In genomic region chr3:18396428-18396827, GRCh38 we compare ENCODE assay signal across 21 cellular contexts. TPM values are rescaled to one million over a fixed set of nuclear protein-coding genes. Genes with fewer than 3 reads are reported as not detected.
DNase-seq lines count a peak whose midpoint lies in the region; ATAC-seq and TF ChIP-seq lines count a peak whose summit lies in the region.
"Had no signal": no experiment of that assay in that cellular context is flagged by ENCODE, and none has a peak within 500 bp of the region (broad histone marks: within the 10 kb centered on the region; RNA-seq: fewer than 3 reads in every experiment).

No MANE protein-coding gene starts in this region.

- ATAC-seq in IMR-90 (ENCODE audit: low read depth): no peak
- ATAC-seq in naive thymus-derived CD8-positive, alpha-beta T cell: no peak
- ATAC-seq in Right ventricle myocardium inferior: no peak

- H3K9me3 ChIP-seq in IMR-90 (ENCODE audit: control insufficient read depth, insufficient read depth, low read length): no peaks in the 10 kb centered on the region
- H3K9me3 ChIP-seq: BLaER1, Peyer's patch, SJCRH30 had no signal

- no peak overlapping the region for H3K4me3 Mint-ChIP-seq in activated naive CD4-positive, alpha-beta T cell treated with anti-CD3 and anti-CD28 coated beads, Interleukin-2, amount 10 ng/mL, durations not matched to agents 7 days and 5 days
- H3K4me3 Mint-ChIP-seq in activated T-helper 2 cell treated with anti-CD3 and anti-CD28 coated beads, Interferon-gamma antibody, Interleukin-2, Interleukin-4, amounts not matched to agents 10 μg/mL and 5 μg/mL and 100 μg/mL, durations not matched to agents 14 hours and 24 hours and 36 hours (ENCODE audit: low read depth): no peak overlapping the region
- peak overlapping the region in 3 of 10 donors; percentile 16 to 59 (median 32) for H3K4me3 Mint-ChIP-seq in naive thymus-derived CD8-positive, alpha-beta T cell
- H3K4me3 Mint-ChIP-seq: IgD-negative memory B cell had no signal

- no peak overlapping the region for H2BK5ac ChIP-seq in IMR-90 (ENCODE audit: low read depth, low read length, poor library complexity, severe bottlenecking)

- in situ Hi-C loops in IMR-90 (cut with MboI; ENCODE audit: low sequenced_read_pairs): no loop called here

- H2AK9ac ChIP-seq in IMR-90 (replicated peaks; ENCODE audit: low read depth, low read length, poor library complexity): no peak overlapping the region

- no peaks in the 10 kb centered on the region for H4K20me1 ChIP-seq in IMR-90 (ENCODE audit: insufficient read depth, low read length)
- H4K20me1 ChIP-seq: BLaER1 had no signal

- peaks cover 84% of the 10 kb centered on the region for H3K36me3 Mint-ChIP-seq in activated naive CD4-positive, alpha-beta T cell treated with anti-CD3 and anti-CD28 coated beads, Interleukin-2, amount 10 ng/mL, durations not matched to agents 7 days and 5 days
- H3K36me3 Mint-ChIP-seq in activated T-helper 2 cell treated with anti-CD3 and anti-CD28 coated beads, Interferon-gamma antibody, Interleukin-2, Interleukin-4, amounts not matched to agents 10 μg/mL and 5 μg/mL and 100 μg/mL, durations not matched to agents 14 hours and 24 hours and 36 hours (ENCODE audit: low read depth): peaks cover 97% of the 10 kb centered on the region
- peaks cover 17 to 94% (median 39%) of the 10 kb centered on the region in 3 donors for H3K36me3 Mint-ChIP-seq in naive thymus-derived CD8-positive, alpha-beta T cell

- no TSS peak for BruUV-seq in IMR-90 (replicated peaks; lab: Mats Ljungman, UMichigan)

- no peaks in the 10 kb centered on the region for H3K79me1 ChIP-seq in IMR-90 (ENCODE audit: low read depth in 1 of 2, low read length in 2 of 2)

- H3K4me3 ChIP-seq in IMR-90 (ENCODE audit: insufficient read depth, low read depth, low read length): no peak overlapping the region
- H3K4me3 ChIP-seq: BLaER1, Peyer's patch, SJCRH30 had no signal

- no peaks in the 10 kb centered on the region for H3K27me3 ChIP-seq in IMR-90 (ENCODE audit: control insufficient read depth, insufficient read depth, low read length)
- H3K27me3 ChIP-seq: BLaER1, Peyer's patch, SJCRH30 had no signal

- H3K14ac ChIP-seq in IMR-90 (replicated peaks; ENCODE audit: low read depth, low read length): no peak overlapping the region

- H3K9ac ChIP-seq in IMR-90 (ENCODE audit: low read depth, low read length): no peak overlapping the region
- H3K9ac ChIP-seq: BLaER1 had no signal

- H3K4me1 ChIP-seq in IMR-90 (ENCODE audit: control insufficient read depth, insufficient read depth, low read length): no peaks in the 10 kb centered on the region
- H3K4me1 ChIP-seq: Peyer's patch, SJCRH30 had no signal

- H3K18ac ChIP-seq in IMR-90 (ENCODE audit: low read depth, low read length): no peak overlapping the region

- H3K27me3 Mint-ChIP-seq in activated naive CD4-positive, alpha-beta T cell treated with anti-CD3 and anti-CD28 coated beads, Interleukin-2, amount 10 ng/mL, durations not matched to agents 7 days and 5 days: no peaks in the 10 kb centered on the region
- H3K27me3 Mint-ChIP-seq in activated T-helper 2 cell treated with anti-CD3 and anti-CD28 coated beads, Interferon-gamma antibody, Interleukin-2, Interleukin-4, amounts not matched to agents 10 μg/mL and 5 μg/mL and 100 μg/mL, durations not matched to agents 14 hours and 24 hours and 36 hours (ENCODE audit: low read depth): no peaks in the 10 kb centered on the region
- H3K27me3 Mint-ChIP-seq in naive thymus-derived CD8-positive, alpha-beta T cell: no peaks in the 10 kb centered on the region
- H3K27me3 Mint-ChIP-seq: CD4-positive, alpha-beta memory T cell; IgD-negative memory B cell had no signal

- H4K91ac ChIP-seq in IMR-90 (ENCODE audit: insufficient read depth, low read depth, low read length): no peak overlapping the region

- no peak overlapping the region for H2AK5ac ChIP-seq in IMR-90 (ENCODE audit: low read depth, low read length)

- H4K8ac ChIP-seq in IMR-90 (ENCODE audit: low read depth in 2 of 2, low read length in 2 of 2): no peak overlapping the region

- H3K36me3 ChIP-seq in IMR-90 (ENCODE audit: control insufficient read depth, insufficient read depth, low read length): peaks cover 2% of the 10 kb centered on the region
- H3K36me3 ChIP-seq: SJCRH30 had no signal

- no peak overlapping the region for H3K4me2 ChIP-seq in IMR-90 (ENCODE audit: low read depth, low read length)
- H3K4me2 ChIP-seq: BLaER1 had no signal

- H3K27ac ChIP-seq in IMR-90 (ENCODE audit: insufficient read depth, low read length): no peak overlapping the region
- H3K27ac ChIP-seq: BLaER1, Peyer's patch, SJCRH30 had no signal

- no peak overlapping the region for H3K23ac ChIP-seq in IMR-90 (ENCODE audit: low read depth, low read length)

- no peak for TF ChIP-seq RAD21 in IMR-90 (IDR thresholded peaks at IDR 0.05; ENCODE audit: low read length)

- no peak overlapping the region for H2BK120ac ChIP-seq in IMR-90 (ENCODE audit: low read depth, low read length)

- TF ChIP-seq CTCF in IMR-90 (conservative IDR thresholded peaks at IDR 0.05; ENCODE audit: low read depth, low read length): no peak

- DNase-seq in activated naive CD4-positive, alpha-beta T cell treated with anti-CD3 and anti-CD28 coated beads, Interleukin-2, amount 10 ng/mL, durations not matched to agents 7 days and 5 days: no peak
- no peak for DNase-seq in activated naive CD4-positive, alpha-beta T cell treated with anti-CD3 and anti-CD28 coated beads, Interleukin-2, amount 50 U/mL, for 16 hours
- DNase-seq in IMR-90: no peak
- DNase-seq in activated T-helper 2 cell treated with anti-CD3 and anti-CD28 coated beads, Interferon-gamma antibody, Interleukin-2, Interleukin-4, amounts not matched to agents 10 μg/mL and 5 μg/mL and 100 μg/mL, durations not matched to agents 14 hours and 24 hours and 36 hours (ENCODE audit: low spot score): no peak
- no peak for DNase-seq in naive thymus-derived CD8-positive, alpha-beta T cell
- no peak for DNase-seq in GF-D8 (lab: John Stamatoyannopoulos, UW)
- no peak for DNase-seq in Right ventricle myocardium inferior (ENCODE audit: missing footprints)
- DNase-seq: Calu3; CD4-positive, alpha-beta memory T cell; DMS153; Karpas-422; NCI-H1417; NCI-H1694 treated with DMSO at 0.1 percent for 48 hours; NCI-H2081 treated with DMSO at 0.1 percent for 48 hours; NCI-H446; NCI-H526; Peyer's patch; SJCRH30 had no signal

- no peak for TF ChIP-seq POLR2A in IMR-90 (IDR thresholded peaks at IDR 0.05; ENCODE audit: low read depth, low read length)

- no peak overlapping the region for H2BK20ac ChIP-seq in IMR-90 (ENCODE audit: low read depth, low read length)

- H3K9me1 ChIP-seq in IMR-90 (ENCODE audit: insufficient read depth, low read length): no peaks in the 10 kb centered on the region

- intact Hi-C loops in IMR-90 (cut with micrococcal nuclease): no loop called here
- intact Hi-C loops in activated T-helper 2 cell treated with anti-CD3 and anti-CD28 coated beads, Interferon-gamma antibody, Interleukin-2, Interleukin-4, amounts not matched to agents 10 μg/mL and 5 μg/mL and 100 μg/mL, durations not matched to agents 14 hours and 24 hours and 36 hours (cut with micrococcal nuclease): no loop called here
- intact Hi-C loops in Right ventricle myocardium inferior (cut with DNase I): no loop called here

- POLR2A ChIA-PET in IMR-90 (lab: Charles Lee; ENCODE audit: unreplicated experiment): no interaction called here
- POLR2A ChIA-PET in naive thymus-derived CD8-positive, alpha-beta T cell (lab: Charles Lee): interaction anchor here (1.1 to 1.7 kb wide), 4 partner anchors 10 to 48 kb away, joined by 3 to 6 read pairs (median 4); no protein-coding TSS in a partner anchor

- no peak overlapping the region for H2AFZ ChIP-seq in IMR-90 (replicated peaks; ENCODE audit: low read length, poor library complexity)

- H3K4me1 Mint-ChIP-seq in activated naive CD4-positive, alpha-beta T cell treated with anti-CD3 and anti-CD28 coated beads, Interleukin-2, amount 10 ng/mL, durations not matched to agents 7 days and 5 days: peaks cover 83% of the 10 kb centered on the region
- peaks cover 87% of the 10 kb centered on the region for H3K4me1 Mint-ChIP-seq in activated T-helper 2 cell treated with anti-CD3 and anti-CD28 coated beads, Interferon-gamma antibody, Interleukin-2, Interleukin-4, amounts not matched to agents 10 μg/mL and 5 μg/mL and 100 μg/mL, durations not matched to agents 14 hours and 24 hours and 36 hours (ENCODE audit: low read depth)
- H3K4me1 Mint-ChIP-seq in naive thymus-derived CD8-positive, alpha-beta T cell: peaks cover 36 to 92% (median 85%) of the 10 kb centered on the region in 4 donors
- H3K4me1 Mint-ChIP-seq: IgD-negative memory B cell had no signal

- peak overlapping the region; percentile 42 for H3K27ac Mint-ChIP-seq in activated naive CD4-positive, alpha-beta T cell treated with anti-CD3 and anti-CD28 coated beads, Interleukin-2, amount 10 ng/mL, durations not matched to agents 7 days and 5 days
- H3K27ac Mint-ChIP-seq in activated T-helper 2 cell treated with anti-CD3 and anti-CD28 coated beads, Interferon-gamma antibody, Interleukin-2, Interleukin-4, amounts not matched to agents 10 μg/mL and 5 μg/mL and 100 μg/mL, durations not matched to agents 14 hours and 24 hours and 36 hours: peak overlapping the region; percentile 75
- H3K27ac Mint-ChIP-seq in naive thymus-derived CD8-positive, alpha-beta T cell: peak overlapping the region in 9 of 10 donors; percentile 43 to 97 (median 76)

- CTCF ChIA-PET in activated naive CD4-positive, alpha-beta T cell treated with anti-CD3 and anti-CD28 coated beads, Interleukin-2, amount 10 ng/mL, durations not matched to agents 7 days and 5 days (lab: Charles Lee): interaction anchor here (1.4 to 1.9 kb wide), 2 partner anchors 13 to 18 kb away, joined by 4 read pairs; no protein-coding TSS in a partner anchor
- CTCF ChIA-PET in IMR-90 (lab: Yijun Ruan, JAX): no interaction called here

- no peak overlapping the region for H3K56ac ChIP-seq in IMR-90 (ENCODE audit: extremely low read depth, insufficient read depth, low read length)

- H3K4ac ChIP-seq in IMR-90 (ENCODE audit: low read depth, low read length): no peak overlapping the region

- WGBS in IMR-90 (ENCODE audit: extremely low coverage in 2 of 2, insufficient read length in 1 of 2), 2 experiments: no CpG with 5 or more reads among the region's 1 CpG

- no peak overlapping the region for H4K5ac ChIP-seq in IMR-90 (ENCODE audit: low read depth, low read length)

- no peak overlapping the region for H2BK15ac ChIP-seq in IMR-90 (ENCODE audit: low read depth, low read length)

- no peaks in the 10 kb centered on the region for H3K9me3 Mint-ChIP-seq in activated naive CD4-positive, alpha-beta T cell treated with anti-CD3 and anti-CD28 coated beads, Interleukin-2, amount 10 ng/mL, durations not matched to agents 7 days and 5 days
- H3K9me3 Mint-ChIP-seq in activated T-helper 2 cell treated with anti-CD3 and anti-CD28 coated beads, Interferon-gamma antibody, Interleukin-2, Interleukin-4, amounts not matched to agents 10 μg/mL and 5 μg/mL and 100 μg/mL, durations not matched to agents 14 hours and 24 hours and 36 hours: no peaks in the 10 kb centered on the region
- no peaks in the 10 kb centered on the region for H3K9me3 Mint-ChIP-seq in naive thymus-derived CD8-positive, alpha-beta T cell
- H3K9me3 Mint-ChIP-seq: CD4-positive, alpha-beta memory T cell had no signal

- dilution Hi-C loops in IMR-90 (cut with HindIII; ENCODE audit: low sequenced_read_pairs, unreplicated experiment): no loop called here

RNA-seq across cellular contexts. Expression of gene SATB1, which starts 28.7 kb away (rescaled TPM):
- total RNA-seq in IMR-90 (2012; rRNA removed) (5.3 and 7.5 TPM in 2 replicates), Right ventricle myocardium inferior (41.6 TPM)
- polyA plus RNA-seq in IMR-90 (2012; rRNA removed): 7.3 and 10.7 TPM in 2 replicates
- polyA plus RNA-seq in IMR-90 (2012; cell fraction: cytosol; rRNA removed): 2.4 and 2.9 TPM in 2 replicates
- 6.0 and 29.4 TPM in 2 replicates for polyA plus RNA-seq in IMR-90 (2012; cell fraction: nucleus; rRNA removed; ENCODE audit: low replicate concordance)
- total RNA-seq in activated T-helper 2 cell treated with anti-CD3 and anti-CD28 coated beads, Interferon-gamma antibody, Interleukin-2, Interleukin-4, amounts not matched to agents 10 μg/mL and 5 μg/mL and 100 μg/mL, durations not matched to agents 14 hours and 24 hours and 36 hours: 831 and 866 TPM in 2 replicates
- 100 to 1,000 TPM; 429 to 436 TPM for total RNA-seq in naive thymus-derived CD8-positive, alpha-beta T cell
- 100 to 1,000 TPM; 196 to 265 (median 242) TPM for polyA plus RNA-seq in naive thymus-derived CD8-positive, alpha-beta T cell
- total RNA-seq: G401 had no signal

Comparison
In these comparisons a context has a peak if more than half of its experiments do, and no peak if none do; other contexts are left out.
1. RNA of gene SATB1, which starts 28.7 kb away (total RNA-seq): 831 to 866 TPM in activated T-helper 2 cell treated with anti-CD3 and anti-CD28 coated beads, Interferon-gamma antibody, Interleukin-2, Interleukin-4, amounts not matched to agents 10 μg/mL and 5 μg/mL and 100 μg/mL, durations not matched to agents 14 hours and 24 hours and 36 hours and 429 to 436 TPM in naive thymus-derived CD8-positive, alpha-beta T cell; 41.6 TPM in Right ventricle myocardium inferior (single experiment) and 5.3 to 7.5 TPM in IMR-90; every median in the first group is over 10 times any median in the second.
2. Peak in every context shown above with its lines, with median percentiles within 50 percentile points of each other: H3K27ac Mint-ChIP-seq.